Comparison of ENCODE assay signal across 8 cellular contexts in the genomic region with DNA sequence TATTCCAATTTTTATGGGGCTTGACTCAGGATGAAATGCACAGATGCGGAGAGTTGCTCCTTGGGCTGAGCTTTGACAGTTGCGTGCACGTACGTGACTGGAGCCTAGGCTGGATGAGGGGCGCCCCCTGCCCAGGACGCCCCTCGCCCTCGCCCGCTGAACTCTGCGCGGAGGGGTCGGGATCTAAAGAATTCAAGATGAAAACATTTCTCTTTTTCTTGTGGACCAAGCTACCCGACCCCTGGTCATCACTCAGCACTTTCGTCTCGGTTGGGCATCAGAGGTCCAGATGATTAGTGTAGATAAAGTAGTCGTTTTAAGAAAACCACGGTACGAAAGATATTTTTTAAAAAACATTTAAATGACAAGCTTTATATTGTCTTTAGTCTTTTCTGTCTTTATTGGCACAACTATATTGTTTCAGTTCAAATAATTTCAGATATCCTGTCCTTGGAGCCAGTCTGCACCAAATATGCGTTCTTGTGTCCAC. TPM values are rescaled to one million over a fixed set of nuclear protein-coding genes. Genes with fewer than 3 reads are reported as not detected.
DNase-seq lines count a peak whose midpoint lies in the region; FAIRE-seq and TF ChIP-seq lines count a peak whose summit lies in the region.

No MANE protein-coding gene starts in this region.

- H3K9me3 Mint-ChIP-seq in IgD-negative memory B cell: no peaks in the 10 kb centered on the region

- FAIRE-seq in bronchial epithelial cell (lab: Jason Lieb, UNC): no peak

- H3K4me3 ChIP-seq in bronchial epithelial cell (ENCODE audit: low read depth, low read length) (peak overlapping the region; percentile 61), mesodermal cell (ENCODE audit: extremely low read depth, insufficient read depth, low read length, poor library complexity, severe bottlenecking) (peak overlapping the region; percentile 67)

- H3K4me1 ChIP-seq in mesodermal cell (ENCODE audit: control insufficient read depth, insufficient read depth, low read length, poor library complexity, severe bottlenecking): peaks cover 5% of the 10 kb centered on the region

- H3K36me3 Mint-ChIP-seq in IgD-negative memory B cell: peaks cover 2% of the 10 kb centered on the region

- no peaks in the 10 kb centered on the region for H3K27me3 ChIP-seq in bronchial epithelial cell (ENCODE audit: control insufficient read depth, insufficient read depth, low read length)

- H3K27ac Mint-ChIP-seq in IgD-negative memory B cell: peak overlapping the region; percentile 66 to 94 (median 93)

- TF ChIP-seq CTCF in bronchial epithelial cell (IDR thresholded peaks at IDR 0.05; ENCODE audit: insufficient read depth, low read length, severe bottlenecking) (no peak), GM20000 (IDR thresholded peaks at IDR 0.05; ENCODE audit: extremely low read depth, missing control alignments) (no peak)

- peak overlapping the region; percentile 66 for H3K27ac ChIP-seq in mesodermal cell (ENCODE audit: low read depth, low read length, severe bottlenecking)

- H3K36me3 ChIP-seq in bronchial epithelial cell (ENCODE audit: control insufficient read depth, insufficient read depth, low read length) (no peaks in the 10 kb centered on the region), mesodermal cell (ENCODE audit: control insufficient read depth, insufficient read depth, low read length) (no peaks in the 10 kb centered on the region)

- WGBS in mesodermal cell (ENCODE audit: insufficient coverage in 2 of 2), 2 experiments: 15 to 17% methylated on average over 7 of the region's 19 CpGs

- peak overlapping the region; percentile 90 to 95 (median 93) for H3K4me3 Mint-ChIP-seq in IgD-negative memory B cell

- H3K27me3 Mint-ChIP-seq in IgD-negative memory B cell: peaks cover 2% of the 10 kb centered on the region

- no peaks in the 10 kb centered on the region for H3K9me3 ChIP-seq in mesodermal cell (ENCODE audit: control insufficient read depth, low read length)

- H3K4me1 Mint-ChIP-seq in IgD-negative memory B cell: peaks cover 19 to 25% (median 24%) of the 10 kb centered on the region in 3 donors

- DNase-seq in NCI-H1417 (lab: John Stamatoyannopoulos, UW) (peak in 2 of 3 experiments; percentile 41 to 83), NCI-H1417 treated with DMSO at 0.1 percent for 48 hours (lab: John Stamatoyannopoulos, UW) (no peak), bronchial epithelial cell (ENCODE audit: low read depth) (no peak), NCI-H2081 (lab: John Stamatoyannopoulos, UW) (no peak), AG08396 (ENCODE audit: low spot score) (no peak), GM20000 (ENCODE audit: low spot score) (no peak)

RNA-seq across cellular contexts. Expression of gene DTD1, which starts 0.7 kb away (rescaled TPM):
- 51.9 TPM for polyA plus RNA-seq in IgD-negative memory B cell
- total RNA-seq in bronchial epithelial cell: 197 and 241 TPM in 2 replicates
- 47.3 TPM for polyA plus RNA-seq in mesodermal cell (2013, experiment 1 of 2)
- polyA plus RNA-seq in mesodermal cell (2013, experiment 2 of 2): 44.5 TPM

RNA-seq across cellular contexts. Expression of gene SMIM26, which starts 21.4 kb away (rescaled TPM):
- polyA plus RNA-seq in IgD-negative memory B cell: 202 TPM
- total RNA-seq in bronchial epithelial cell: 108 and 186 TPM in 2 replicates
- 80.6 TPM for polyA plus RNA-seq in mesodermal cell (2013, experiment 1 of 2)
- polyA plus RNA-seq in mesodermal cell (2013, experiment 2 of 2): 97.3 TPM

Comparison
In these comparisons a context has a peak if more than half of its experiments do, and no peak if none do; other contexts are left out.
1. DNase-seq: peak in NCI-H1417 (2 of 3); none in NCI-H1417 treated with DMSO at 0.1 percent for 48 hours (single experiment), bronchial epithelial cell (single experiment), NCI-H2081 (0 of 2), AG08396 (single experiment) and GM20000 (single experiment).